Comparison of ENCODE assay signal across 2 cellular contexts in the genomic region with DNA sequence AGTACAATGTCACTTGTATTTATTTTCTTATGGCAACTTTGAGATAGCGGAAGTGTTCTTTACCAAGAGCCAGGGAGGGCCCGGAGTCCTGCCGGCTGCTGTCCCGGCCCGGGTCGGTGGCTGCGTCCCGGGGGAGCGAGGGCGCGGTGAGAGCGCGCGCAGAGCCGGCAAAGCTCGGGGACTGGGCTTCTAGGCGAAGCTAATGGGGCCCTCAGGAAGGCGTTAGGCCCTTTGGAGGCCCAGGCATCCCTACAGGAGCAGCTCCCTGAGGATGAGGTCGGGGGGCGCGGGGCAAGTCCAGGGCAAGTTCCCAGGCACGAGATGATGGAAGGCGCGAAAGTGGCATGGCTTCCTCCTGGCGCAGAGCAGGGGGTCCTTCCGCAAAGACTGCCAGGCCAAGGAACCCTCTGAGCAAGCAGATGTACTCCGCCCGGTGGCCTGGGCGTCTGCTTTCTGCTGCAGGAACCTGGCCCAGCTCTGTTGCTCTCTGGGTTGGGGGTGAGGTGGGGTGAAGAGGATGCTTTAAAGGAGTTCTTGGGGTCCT.
TF ChIP-seq lines count a peak whose summit lies in the region.

No MANE protein-coding gene starts in this region.

TF ChIP-seq in GM23338, 12 proteins besides CTCF, POLR2A, EP300 and RAD21:
- TF ChIP-seq POLR2AphosphoS5 (IDR thresholded peaks at IDR 0.05; ENCODE audit: low read depth), result no peak
- TF ChIP-seq STAT1 (IDR thresholded peaks at IDR 0.05; ENCODE audit: unreplicated experiment), result no peak
- no peak for TF ChIP-seq CREB1 (CRISPR knock-in tag; IDR thresholded peaks at IDR 0.05; ENCODE audit: low read depth)
- TF ChIP-seq NANOG (IDR thresholded peaks at IDR 0.05; ENCODE audit: borderline replicate concordance), result no peak
- TF ChIP-seq JUNB (IDR thresholded peaks at IDR 0.05; ENCODE audit: unreplicated experiment), result no peak
- TF ChIP-seq, protein P1, sequence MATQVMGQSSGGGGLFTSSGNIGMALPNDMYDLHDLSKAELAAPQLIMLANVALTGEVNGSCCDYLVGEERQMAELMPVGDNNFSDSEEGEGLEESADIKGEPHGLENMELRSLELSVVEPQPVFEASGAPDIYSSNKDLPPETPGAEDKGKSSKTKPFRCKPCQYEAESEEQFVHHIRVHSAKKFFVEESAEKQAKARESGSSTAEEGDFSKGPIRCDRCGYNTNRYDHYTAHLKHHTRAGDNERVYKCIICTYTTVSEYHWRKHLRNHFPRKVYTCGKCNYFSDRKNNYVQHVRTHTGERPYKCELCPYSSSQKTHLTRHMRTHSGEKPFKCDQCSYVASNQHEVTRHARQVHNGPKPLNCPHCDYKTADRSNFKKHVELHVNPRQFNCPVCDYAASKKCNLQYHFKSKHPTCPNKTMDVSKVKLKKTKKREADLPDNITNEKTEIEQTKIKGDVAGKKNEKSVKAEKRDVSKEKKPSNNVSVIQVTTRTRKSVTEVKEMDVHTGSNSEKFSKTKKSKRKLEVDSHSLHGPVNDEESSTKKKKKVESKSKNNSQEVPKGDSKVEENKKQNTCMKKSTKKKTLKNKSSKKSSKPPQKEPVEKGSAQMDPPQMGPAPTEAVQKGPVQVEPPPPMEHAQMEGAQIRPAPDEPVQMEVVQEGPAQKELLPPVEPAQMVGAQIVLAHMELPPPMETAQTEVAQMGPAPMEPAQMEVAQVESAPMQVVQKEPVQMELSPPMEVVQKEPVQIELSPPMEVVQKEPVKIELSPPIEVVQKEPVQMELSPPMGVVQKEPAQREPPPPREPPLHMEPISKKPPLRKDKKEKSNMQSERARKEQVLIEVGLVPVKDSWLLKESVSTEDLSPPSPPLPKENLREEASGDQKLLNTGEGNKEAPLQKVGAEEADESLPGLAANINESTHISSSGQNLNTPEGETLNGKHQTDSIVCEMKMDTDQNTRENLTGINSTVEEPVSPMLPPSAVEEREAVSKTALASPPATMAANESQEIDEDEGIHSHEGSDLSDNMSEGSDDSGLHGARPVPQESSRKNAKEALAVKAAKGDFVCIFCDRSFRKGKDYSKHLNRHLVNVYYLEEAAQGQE (IDR thresholded peaks at IDR 0.05; ENCODE audit: unreplicated experiment), result no peak
- peak; percentile 82 for TF ChIP-seq EZH2 (IDR thresholded peaks at IDR 0.05; ENCODE audit: low read depth, unreplicated experiment)

TF ChIP-seq in GM12878, 131 proteins besides CTCF, POLR2A, EP300 and RAD21:
- TF ChIP-seq, protein P2, sequence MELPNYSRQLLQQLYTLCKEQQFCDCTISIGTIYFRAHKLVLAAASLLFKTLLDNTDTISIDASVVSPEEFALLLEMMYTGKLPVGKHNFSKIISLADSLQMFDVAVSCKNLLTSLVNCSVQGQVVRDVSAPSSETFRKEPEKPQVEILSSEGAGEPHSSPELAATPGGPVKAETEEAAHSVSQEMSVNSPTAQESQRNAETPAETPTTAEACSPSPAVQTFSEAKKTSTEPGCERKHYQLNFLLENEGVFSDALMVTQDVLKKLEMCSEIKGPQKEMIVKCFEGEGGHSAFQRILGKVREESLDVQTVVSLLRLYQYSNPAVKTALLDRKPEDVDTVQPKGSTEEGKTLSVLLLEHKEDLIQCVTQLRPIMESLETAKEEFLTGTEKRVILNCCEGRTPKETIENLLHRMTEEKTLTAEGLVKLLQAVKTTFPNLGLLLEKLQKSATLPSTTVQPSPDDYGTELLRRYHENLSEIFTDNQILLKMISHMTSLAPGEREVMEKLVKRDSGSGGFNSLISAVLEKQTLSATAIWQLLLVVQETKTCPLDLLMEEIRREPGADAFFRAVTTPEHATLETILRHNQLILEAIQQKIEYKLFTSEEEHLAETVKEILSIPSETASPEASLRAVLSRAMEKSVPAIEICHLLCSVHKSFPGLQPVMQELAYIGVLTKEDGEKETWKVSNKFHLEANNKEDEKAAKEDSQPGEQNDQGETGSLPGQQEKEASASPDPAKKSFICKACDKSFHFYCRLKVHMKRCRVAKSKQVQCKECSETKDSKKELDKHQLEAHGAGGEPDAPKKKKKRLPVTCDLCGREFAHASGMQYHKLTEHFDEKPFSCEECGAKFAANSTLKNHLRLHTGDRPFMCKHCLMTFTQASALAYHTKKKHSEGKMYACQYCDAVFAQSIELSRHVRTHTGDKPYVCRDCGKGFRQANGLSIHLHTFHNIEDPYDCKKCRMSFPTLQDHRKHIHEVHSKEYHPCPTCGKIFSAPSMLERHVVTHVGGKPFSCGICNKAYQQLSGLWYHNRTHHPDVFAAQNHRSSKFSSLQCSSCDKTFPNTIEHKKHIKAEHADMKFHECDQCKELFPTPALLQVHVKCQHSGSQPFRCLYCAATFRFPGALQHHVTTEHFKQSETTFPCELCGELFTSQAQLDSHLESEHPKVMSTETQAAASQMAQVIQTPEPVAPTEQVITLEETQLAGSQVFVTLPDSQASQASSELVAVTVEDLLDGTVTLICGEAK (IDR thresholded peaks at IDR 0.05; ENCODE audit: borderline replicate concordance), result no peak
- TF ChIP-seq, protein P3, sequence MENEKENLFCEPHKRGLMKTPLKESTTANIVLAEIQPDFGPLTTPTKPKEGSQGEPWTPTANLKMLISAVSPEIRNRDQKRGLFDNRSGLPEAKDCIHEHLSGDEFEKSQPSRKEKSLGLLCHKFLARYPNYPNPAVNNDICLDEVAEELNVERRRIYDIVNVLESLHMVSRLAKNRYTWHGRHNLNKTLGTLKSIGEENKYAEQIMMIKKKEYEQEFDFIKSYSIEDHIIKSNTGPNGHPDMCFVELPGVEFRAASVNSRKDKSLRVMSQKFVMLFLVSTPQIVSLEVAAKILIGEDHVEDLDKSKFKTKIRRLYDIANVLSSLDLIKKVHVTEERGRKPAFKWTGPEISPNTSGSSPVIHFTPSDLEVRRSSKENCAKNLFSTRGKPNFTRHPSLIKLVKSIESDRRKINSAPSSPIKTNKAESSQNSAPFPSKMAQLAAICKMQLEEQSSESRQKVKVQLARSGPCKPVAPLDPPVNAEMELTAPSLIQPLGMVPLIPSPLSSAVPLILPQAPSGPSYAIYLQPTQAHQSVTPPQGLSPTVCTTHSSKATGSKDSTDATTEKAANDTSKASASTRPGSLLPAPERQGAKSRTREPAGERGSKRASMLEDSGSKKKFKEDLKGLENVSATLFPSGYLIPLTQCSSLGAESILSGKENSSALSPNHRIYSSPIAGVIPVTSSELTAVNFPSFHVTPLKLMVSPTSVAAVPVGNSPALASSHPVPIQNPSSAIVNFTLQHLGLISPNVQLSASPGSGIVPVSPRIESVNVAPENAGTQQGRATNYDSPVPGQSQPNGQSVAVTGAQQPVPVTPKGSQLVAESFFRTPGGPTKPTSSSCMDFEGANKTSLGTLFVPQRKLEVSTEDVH (IDR thresholded peaks at IDR 0.05; ENCODE audit: low read depth, partially characterized antibody), result no peak
- no peak for TF ChIP-seq CREB1 (IDR thresholded peaks at IDR 0.05; ENCODE audit: low read depth)
- no peak for TF ChIP-seq STAT1 (conservative IDR thresholded peaks at IDR 0.05)
- TF ChIP-seq GATAD2B (conservative IDR thresholded peaks at IDR 0.05; ENCODE audit: low read depth), result 0 out of 2 replicates have a peak, but pooled peaks have one; percentile 43
- peak; percentile 18 for TF ChIP-seq MEF2B (IDR thresholded peaks at IDR 0.05; ENCODE audit: partially characterized antibody, poor library complexity, severe bottlenecking)
- 0 out of 2 replicates have a peak, but pooled peaks have one; percentile 26 for TF ChIP-seq IKZF1 (conservative IDR thresholded peaks at IDR 0.05)
